Comparison of ENCODE assay signal across 16 cellular contexts in the genomic region with DNA sequence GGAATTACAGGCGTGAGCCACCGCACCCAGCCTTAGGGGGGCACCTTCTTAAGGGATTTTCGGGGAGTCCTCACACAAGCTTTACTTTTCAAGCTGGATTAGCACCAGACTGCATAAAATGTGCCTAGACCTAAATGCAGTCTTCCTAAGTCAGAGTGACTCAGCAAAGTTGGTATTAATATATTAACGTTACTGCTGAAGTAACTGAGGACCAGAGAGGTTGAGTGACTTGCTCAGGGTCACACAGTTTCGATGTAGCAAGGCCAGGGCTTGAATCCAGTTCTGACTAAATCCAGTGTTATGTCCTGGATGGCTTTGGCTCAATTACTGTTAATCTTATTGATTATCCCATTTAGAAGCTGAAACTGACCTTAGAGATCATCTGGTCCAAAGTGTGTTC. TPM values are rescaled to one million over a fixed set of nuclear protein-coding genes. Genes with fewer than 3 reads are reported as not detected.
DNase-seq lines count a peak whose midpoint lies in the region; ATAC-seq and TF ChIP-seq lines count a peak whose summit lies in the region.
"Had no signal": no experiment of that assay in that cellular context is flagged by ENCODE, and none has a peak within 500 bp of the region (broad histone marks: within the 10 kb centered on the region; RNA-seq: fewer than 3 reads in every experiment).

No MANE protein-coding gene starts in this region.

- intact Hi-C loops in activated CD8-positive, alpha-beta T cell treated with anti-CD3 and anti-CD28 coated beads for 36 hours (cut with micrococcal nuclease): no loop called here
- intact Hi-C loops in left ventricle myocardium superior (cut with micrococcal nuclease): no loop called here

- no peaks in the 10 kb centered on the region for H3K9me3 ChIP-seq in right atrium auricular region
- H3K9me3 ChIP-seq in thoracic aorta: no peaks in the 10 kb centered on the region

- no peak overlapping the region for H3K4me3 Mint-ChIP-seq in activated CD8-positive, alpha-beta T cell treated with anti-CD3 and anti-CD28 coated beads for 36 hours
- no peak overlapping the region for H3K4me3 Mint-ChIP-seq in activated CD8-positive, alpha-beta T cell treated with anti-CD3 and anti-CD28 coated beads, Interleukin-2, amount 10 ng/mL, durations not matched to agents 7 days and 5 days
- H3K4me3 Mint-ChIP-seq: CD4-positive, CD25-positive, alpha-beta regulatory T cell; H9; IgD-negative memory B cell had no signal

- no peaks in the 10 kb centered on the region for H3K4me1 Mint-ChIP-seq in activated CD8-positive, alpha-beta T cell treated with anti-CD3 and anti-CD28 coated beads for 36 hours (ENCODE audit: low read depth)
- H3K4me1 Mint-ChIP-seq in activated CD8-positive, alpha-beta T cell treated with anti-CD3 and anti-CD28 coated beads, Interleukin-2, amount 10 ng/mL, durations not matched to agents 7 days and 5 days (ENCODE audit: low read depth): peaks cover 2% of the 10 kb centered on the region
- H3K4me1 Mint-ChIP-seq: IgD-negative memory B cell had no signal

- no peak for DNase-seq in activated CD8-positive, alpha-beta T cell treated with anti-CD3 and anti-CD28 coated beads for 36 hours
- DNase-seq in activated CD8-positive, alpha-beta T cell treated with anti-CD3 and anti-CD28 coated beads, Interleukin-2, amount 10 ng/mL, durations not matched to agents 7 days and 5 days: no peak
- DNase-seq in right atrium auricular region (ENCODE audit: low spot score) (no peak), left ventricle myocardium superior (no peak), erythroblast (lab: John Stamatoyannopoulos, UW) (peak; percentile 18 to 37), thoracic aorta (ENCODE audit: low spot score) (no peak)
- DNase-seq: Calu3; CD4-positive, CD25-positive, alpha-beta regulatory T cell; H9; MV-4-11; NCI-H1417 treated with DMSO at 0.1 percent for 48 hours; NCI-H2029 treated with DMSO at 0.1 percent for 48 hours; NCI-H524 had no signal

- no peaks in the 10 kb centered on the region for H3K9me3 Mint-ChIP-seq in activated CD8-positive, alpha-beta T cell treated with anti-CD3 and anti-CD28 coated beads for 36 hours
- H3K9me3 Mint-ChIP-seq in activated CD8-positive, alpha-beta T cell treated with anti-CD3 and anti-CD28 coated beads, Interleukin-2, amount 10 ng/mL, durations not matched to agents 7 days and 5 days (ENCODE audit: insufficient read depth): no peaks in the 10 kb centered on the region
- H3K9me3 Mint-ChIP-seq: CD4-positive, CD25-positive, alpha-beta regulatory T cell; H9; IgD-negative memory B cell had no signal

- ATAC-seq in activated CD8-positive, alpha-beta T cell treated with anti-CD3 and anti-CD28 coated beads for 36 hours: no peak
- ATAC-seq in activated CD8-positive, alpha-beta T cell treated with anti-CD3 and anti-CD28 coated beads, Interleukin-2, amount 10 ng/mL, durations not matched to agents 7 days and 5 days: no peak
- ATAC-seq in left ventricle myocardium superior: no peak
- peak; percentile 26 for ATAC-seq in thoracic aorta (ENCODE audit: insufficient number of reproducible peaks, low FRiP score, low read depth)
- ATAC-seq in HG03460 (IDR thresholded peaks at IDR 0.05; ENCODE audit: unreplicated experiment): no peak
- no peak for ATAC-seq in GM19455 (IDR thresholded peaks at IDR 0.05; ENCODE audit: unreplicated experiment)

- no peak for TF ChIP-seq CTCF in activated CD8-positive, alpha-beta T cell treated with anti-CD3 and anti-CD28 coated beads for 36 hours (IDR thresholded peaks at IDR 0.05)
- no peak for TF ChIP-seq CTCF in right atrium auricular region (IDR thresholded peaks at IDR 0.05)
- no peak for TF ChIP-seq CTCF in thoracic aorta (IDR thresholded peaks at IDR 0.05)

- CTCF ChIA-PET in activated CD8-positive, alpha-beta T cell treated with anti-CD3 and anti-CD28 coated beads for 36 hours (lab: Charles Lee): no interaction called here
- CTCF ChIA-PET in activated CD8-positive, alpha-beta T cell treated with anti-CD3 and anti-CD28 coated beads, Interleukin-2, amount 10 ng/mL, durations not matched to agents 7 days and 5 days (lab: Charles Lee): no interaction called here

- no peaks in the 10 kb centered on the region for H3K27me3 ChIP-seq in right atrium auricular region
- H3K27me3 ChIP-seq in thoracic aorta (replicated peaks; ENCODE audit: insufficient read depth): no peaks in the 10 kb centered on the region

- H3K4me3 ChIP-seq in right atrium auricular region: no peak overlapping the region
- no peak overlapping the region for H3K4me3 ChIP-seq in thoracic aorta

- peaks cover 13% of the 10 kb centered on the region for H3K36me3 Mint-ChIP-seq in activated CD8-positive, alpha-beta T cell treated with anti-CD3 and anti-CD28 coated beads for 36 hours (ENCODE audit: low read depth)
- peaks cover 45% of the 10 kb centered on the region for H3K36me3 Mint-ChIP-seq in activated CD8-positive, alpha-beta T cell treated with anti-CD3 and anti-CD28 coated beads, Interleukin-2, amount 10 ng/mL, durations not matched to agents 7 days and 5 days (ENCODE audit: low read depth)

- peaks cover 0 to 32% of the 10 kb centered on the region in 2 donors for H3K4me1 ChIP-seq in right atrium auricular region
- peaks cover 14 to 31% of the 10 kb centered on the region in 2 donors for H3K4me1 ChIP-seq in thoracic aorta (ENCODE audit: control insufficient read depth in 1 of 2, low read depth in 2 of 2)

- POLR2A ChIA-PET in activated CD8-positive, alpha-beta T cell treated with anti-CD3 and anti-CD28 coated beads for 36 hours (lab: Charles Lee): no interaction called here
- POLR2A ChIA-PET in activated CD8-positive, alpha-beta T cell treated with anti-CD3 and anti-CD28 coated beads, Interleukin-2, amount 10 ng/mL, durations not matched to agents 7 days and 5 days (lab: Charles Lee): interaction anchor here (1.3 kb wide), 1 partner anchor 13 kb away, joined by 3 read pairs; a partner anchor contains a TSS

- TF ChIP-seq POLR2A in erythroblast (IDR thresholded peaks at IDR 0.05; ENCODE audit: low read length): no peak

- H3K27me3 Mint-ChIP-seq in activated CD8-positive, alpha-beta T cell treated with anti-CD3 and anti-CD28 coated beads for 36 hours: no peaks in the 10 kb centered on the region
- no peaks in the 10 kb centered on the region for H3K27me3 Mint-ChIP-seq in activated CD8-positive, alpha-beta T cell treated with anti-CD3 and anti-CD28 coated beads, Interleukin-2, amount 10 ng/mL, durations not matched to agents 7 days and 5 days (ENCODE audit: low read depth)
- H3K27me3 Mint-ChIP-seq: CD4-positive, CD25-positive, alpha-beta regulatory T cell; IgD-negative memory B cell had no signal

- H3K27ac ChIP-seq in right atrium auricular region (peak overlapping the region; percentile 21 to 72), thoracic aorta (peak overlapping the region in 1 of 2 donors; percentile 76)

- H3K36me3 ChIP-seq in right atrium auricular region: peaks cover 36% of the 10 kb centered on the region
- H3K36me3 ChIP-seq in thoracic aorta: peaks cover 22% of the 10 kb centered on the region

- peak overlapping the region; percentile 46 for H3K27ac Mint-ChIP-seq in activated CD8-positive, alpha-beta T cell treated with anti-CD3 and anti-CD28 coated beads for 36 hours
- no peak overlapping the region for H3K27ac Mint-ChIP-seq in activated CD8-positive, alpha-beta T cell treated with anti-CD3 and anti-CD28 coated beads, Interleukin-2, amount 10 ng/mL, durations not matched to agents 7 days and 5 days
- H3K27ac Mint-ChIP-seq: CD4-positive, CD25-positive, alpha-beta regulatory T cell; IgD-negative memory B cell had no signal

RNA-seq across cellular contexts. Expression of a gene that starts 13.4 kb away (rescaled TPM):
- 10 to 100 TPM; 14.4 to 16.0 TPM for total RNA-seq in activated CD8-positive, alpha-beta T cell treated with anti-CD3 and anti-CD28 coated beads for 36 hours
- 10 to 100 TPM; 19.5 to 19.6 TPM for total RNA-seq in activated CD8-positive, alpha-beta T cell treated with anti-CD3 and anti-CD28 coated beads, Interleukin-2, amount 10 ng/mL, durations not matched to agents 7 days and 5 days
- 10 to 100 TPM; 13.8 to 16.1 TPM for total RNA-seq in right atrium auricular region
- 9.7 TPM for total RNA-seq in left ventricle myocardium superior
- total RNA-seq in thoracic aorta: 10 to 100 TPM; 24.6 to 25.3 TPM

RNA-seq across cellular contexts. Expression of a gene that starts 38.1 kb away (rescaled TPM):
- total RNA-seq in activated CD8-positive, alpha-beta T cell treated with anti-CD3 and anti-CD28 coated beads for 36 hours: 1 to 10 TPM; 2.3 to 3.0 TPM
- total RNA-seq in activated CD8-positive, alpha-beta T cell treated with anti-CD3 and anti-CD28 coated beads, Interleukin-2, amount 10 ng/mL, durations not matched to agents 7 days and 5 days: 1 to 10 TPM; 1.2 to 1.3 TPM
- total RNA-seq in right atrium auricular region (10 to 100 TPM; 37.7 to 51.0 TPM), left ventricle myocardium superior (9.5 TPM), thoracic aorta (10 to 100 TPM; 66.9 to 74.7 TPM)
- total RNA-seq: CD4-positive, CD25-positive, alpha-beta regulatory T cell had no signal

RNA-seq across cellular contexts. Expression of a gene that starts 41.1 kb away (rescaled TPM):
- total RNA-seq in activated CD8-positive, alpha-beta T cell treated with anti-CD3 and anti-CD28 coated beads for 36 hours: 10 to 100 TPM; 34.2 to 38.2 TPM
- 10 to 100 TPM; 43.2 to 44.6 TPM for total RNA-seq in activated CD8-positive, alpha-beta T cell treated with anti-CD3 and anti-CD28 coated beads, Interleukin-2, amount 10 ng/mL, durations not matched to agents 7 days and 5 days
- total RNA-seq in right atrium auricular region: 10 to 100 TPM; 32.4 to 39.2 TPM
- total RNA-seq in left ventricle myocardium superior: 33.7 TPM
- 10 to 100 TPM; 65.8 to 73.6 TPM for total RNA-seq in thoracic aorta

Comparison
In these comparisons a context has a peak if more than half of its experiments do, and no peak if none do; other contexts are left out.
1. DNase-seq: peak in erythroblast (2 of 2); none in activated CD8-positive, alpha-beta T cell treated with anti-CD3 and anti-CD28 coated beads for 36 hours (single experiment), activated CD8-positive, alpha-beta T cell treated with anti-CD3 and anti-CD28 coated beads, Interleukin-2, amount 10 ng/mL, durations not matched to agents 7 days and 5 days (single experiment), right atrium auricular region (single experiment), left ventricle myocardium superior (single experiment) and thoracic aorta (single experiment).